20 cellular contexts compared by ENCODE assay signal in the genomic region with DNA sequence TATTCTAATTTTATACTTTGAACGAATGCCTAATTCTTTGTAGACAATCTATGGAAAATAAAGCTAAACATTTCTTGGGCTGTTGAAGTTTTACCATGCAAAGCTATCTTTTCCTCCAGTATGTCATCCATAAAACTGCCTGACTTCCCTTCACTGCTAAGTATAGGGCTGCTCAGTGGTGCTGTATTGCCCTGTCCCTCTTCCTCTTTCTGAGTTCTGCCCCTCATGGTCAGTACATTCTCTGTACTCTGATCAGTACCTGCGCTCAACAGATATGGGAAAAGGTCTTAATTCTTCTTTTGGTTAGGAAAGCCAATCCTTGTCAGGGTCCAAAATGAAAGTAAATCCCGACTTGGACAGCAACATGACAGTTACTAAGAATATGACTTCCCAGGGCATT.
"Had no signal": no experiment of that assay in that cellular context is flagged by ENCODE, and none has a peak within 500 bp of the region (broad histone marks: within the 10 kb centered on the region; RNA-seq: fewer than 3 reads in every experiment).

No MANE protein-coding gene starts in this region.

- H3K27me3 ChIP-seq: esophagus squamous epithelium, gastroesophageal sphincter, neutrophil, testis, tibial nerve had no signal

- H3K9me3 ChIP-seq: esophagus squamous epithelium, gastroesophageal sphincter, mucosa of descending colon, neutrophil, testis, tibial nerve had no signal

- H3K4me1 ChIP-seq: esophagus squamous epithelium, gastroesophageal sphincter, testis, tibial nerve had no signal

- ATAC-seq: gastroesophageal sphincter; left lobe of liver; mucosa of descending colon; naive thymus-derived CD8-positive, alpha-beta T cell; sciatic nerve; stimulated activated naive B cell treated with anti-CD40 and anti-IgM and Interleukin-4, amounts not matched to agents 10 μg/mL and 1 μg/mL and 100 μg/mL, for 72 hours; stimulated activated naive CD8-positive, alpha-beta T cell treated with anti-CD3 and anti-CD28 coated beads, Interleukin-15, amount 100 ng/mL, for 72 hours had no signal

- H3K27ac ChIP-seq: esophagus squamous epithelium, gastroesophageal sphincter, neutrophil, skin epidermis, testis, tibial nerve had no signal

- H3K4me3 ChIP-seq: esophagus squamous epithelium, gastroesophageal sphincter, mucosa of descending colon, skin epidermis, testis, tibial nerve had no signal

- H3K36me3 ChIP-seq: esophagus squamous epithelium, gastroesophageal sphincter, neutrophil, tibial nerve had no signal

- DNase-seq: effector memory CD4-positive, alpha-beta T cell; esophagus squamous epithelium; foreskin fibroblast; glutamatergic neuron; islet precursor cell; mammary epithelial cell; mucosa of descending colon; naive thymus-derived CD8-positive, alpha-beta T cell; posterior cingulate gyrus; stimulated activated CD4-positive, alpha-beta T cell treated with anti-CD3 and anti-CD28 coated beads, Interleukin-2, amount 100 ng/mL, for 24 hours; stimulated activated CD4-positive, alpha-beta T cell treated with anti-CD3 and anti-CD28 coated beads, Interleukin-4, amount 100 ng/mL, for 4 hours; stimulated activated naive B cell treated with anti-CD40 and anti-IgM and Interleukin-4, amounts not matched to agents 10 μg/mL and 1 μg/mL and 100 μg/mL, for 72 hours; stimulated activated naive CD8-positive, alpha-beta T cell treated with anti-CD3 and anti-CD28 coated beads, Interleukin-15, amount 100 ng/mL, for 72 hours; testis had no signal
